In genomic region chr3:127755305-127755681, GRCh38 we compare ENCODE assay signal across 15 cellular contexts.
DNase-seq lines count a peak whose midpoint lies in the region; ATAC-seq and TF ChIP-seq lines count a peak whose summit lies in the region.
"Had no signal": no experiment of that assay in that cellular context is flagged by ENCODE, and none has a peak within 500 bp of the region (broad histone marks: within the 10 kb centered on the region; RNA-seq: fewer than 3 reads in every experiment).

No MANE protein-coding gene starts in this region.

- H2AFZ ChIP-seq in Karpas-422 (ENCODE audit: low read length): peak overlapping the region; percentile 18; the same call in 1 of the 2 replicates

- peak overlapping the region; percentile 77 to 94 (median 86) for H3K4me2 ChIP-seq in BLaER1 treated with 17β-estradiol and CSF1 and Interleukin-3, amounts not matched to agents 10 nM and 100 nM
- peak overlapping the region; percentile 48 for H3K4me2 ChIP-seq in Karpas-422 (ENCODE audit: low read depth, low read length, poor library complexity, severe bottlenecking)

- peaks cover 0 to 10% (median 0%) of the 10 kb centered on the region in 11 experiments; a peak in 4 of 22 replicates for H3K27me3 ChIP-seq in BLaER1 treated with 17β-estradiol and CSF1 and Interleukin-3, amounts not matched to agents 10 nM and 100 nM
- H3K27me3 ChIP-seq in Karpas-422 (ENCODE audit: low read length): no peaks in the 10 kb centered on the region
- H3K27me3 ChIP-seq: foreskin keratinocyte had no signal

- H3K27me3 Mint-ChIP-seq in naive B cell: no peaks in the 10 kb centered on the region
- peaks cover 10% of the 10 kb centered on the region for H3K27me3 Mint-ChIP-seq in nephron progenitor cell (ENCODE audit: low read depth, poor library complexity)
- H3K27me3 Mint-ChIP-seq: type B pancreatic cell had no signal

- DNase-seq in Karpas-422: no peak
- DNase-seq in naive B cell: no peak
- DNase-seq in NCI-H526 (lab: John Stamatoyannopoulos, UW): no peak
- no peak for DNase-seq in erythroblast (lab: John Stamatoyannopoulos, UW)
- no peak for DNase-seq in cerebellar cortex (ENCODE audit: low spot score)
- DNase-seq in nephron progenitor cell: no peak
- DNase-seq: ACHN; CD4-positive, alpha-beta T cell; foreskin keratinocyte; NCI-H146 had no signal

- H3K36me3 Mint-ChIP-seq in naive B cell: no peaks in the 10 kb centered on the region
- H3K36me3 Mint-ChIP-seq in nephron progenitor cell (ENCODE audit: low read depth): no peaks in the 10 kb centered on the region
- H3K36me3 Mint-ChIP-seq: mesothelial cell of epicardium, type B pancreatic cell had no signal

- no peak for TF ChIP-seq CTCF in nephron progenitor cell (IDR thresholded peaks at IDR 0.05)

- H3K9me3 ChIP-seq in BLaER1 treated with 17β-estradiol and CSF1 and Interleukin-3, amounts not matched to agents 10 nM and 100 nM (replicated peaks in 1 of 11): no peaks in the 10 kb centered on the region
- no peaks in the 10 kb centered on the region for H3K9me3 ChIP-seq in Karpas-422 (ENCODE audit: low read length)

- H3K79me2 ChIP-seq in Karpas-422 (ENCODE audit: low read length): peaks cover 23% of the 10 kb centered on the region; the same call in 1 of the 2 replicates

- peak overlapping the region; percentile 47 to 88 (median 80); a peak in 21 of 22 replicates for H3K27ac ChIP-seq in BLaER1 treated with 17β-estradiol and CSF1 and Interleukin-3, amounts not matched to agents 10 nM and 100 nM
- H3K27ac ChIP-seq in Karpas-422 (ENCODE audit: low read length): peak overlapping the region; percentile 74
- H3K27ac ChIP-seq: foreskin keratinocyte had no signal

- no peaks in the 10 kb centered on the region for H3K9me2 ChIP-seq in Karpas-422 (replicated peaks; ENCODE audit: insufficient read depth, low read length)

- H3K9me3 Mint-ChIP-seq in naive B cell (no peaks in the 10 kb centered on the region), nephron progenitor cell (no peaks in the 10 kb centered on the region)
- H3K9me3 Mint-ChIP-seq: CD4-positive, alpha-beta T cell; mesothelial cell of epicardium; neural crest cell; type B pancreatic cell had no signal

- H3K4me1 Mint-ChIP-seq in naive B cell: peaks cover 21 to 34% (median 31%) of the 10 kb centered on the region in 3 donors
- peaks cover 44% of the 10 kb centered on the region for H3K4me1 Mint-ChIP-seq in nephron progenitor cell
- H3K4me1 Mint-ChIP-seq: mesothelial cell of epicardium had no signal

- H3K9ac ChIP-seq in BLaER1 treated with 17β-estradiol and CSF1 and Interleukin-3, amounts not matched to agents 10 nM and 100 nM: peak overlapping the region in 10 of 11 experiments; percentile 14 to 72 (median 64); a peak in 16 of 22 replicates
- H3K9ac ChIP-seq in Karpas-422 (ENCODE audit: low read length): peak overlapping the region; percentile 42; the same call in 1 of the 2 replicates

- H4K20me1 ChIP-seq in BLaER1 treated with 17β-estradiol and CSF1 and Interleukin-3, amounts not matched to agents 10 nM and 100 nM: no peaks in the 10 kb centered on the region
- no peaks in the 10 kb centered on the region for H4K20me1 ChIP-seq in Karpas-422 (ENCODE audit: insufficient read depth, low read depth, low read length)

- H3K4me3 ChIP-seq in BLaER1 treated with 17β-estradiol and CSF1 and Interleukin-3, amounts not matched to agents 10 nM and 100 nM: no peak overlapping the region
- no peak overlapping the region for H3K4me3 ChIP-seq in Karpas-422 (ENCODE audit: low read length)

- TF ChIP-seq POLR2A in GM18505 (IDR thresholded peaks at IDR 0.05; ENCODE audit: borderline replicate concordance, extremely low read depth, insufficient read depth, insufficient read length): peak; percentile 33
- no peak for TF ChIP-seq POLR2A in erythroblast (IDR thresholded peaks at IDR 0.05; ENCODE audit: low read length)

- H3K4me3 Mint-ChIP-seq in naive B cell: peak overlapping the region in 6 of 8 donors; percentile 35 to 86 (median 66)
- H3K4me3 Mint-ChIP-seq in nephron progenitor cell: no peak overlapping the region
- H3K4me3 Mint-ChIP-seq: mesothelial cell of epicardium, neural crest cell, type B pancreatic cell had no signal

- H3K4me1 ChIP-seq in BLaER1 treated with 17β-estradiol and CSF1 and Interleukin-3, amounts not matched to agents 10 nM and 100 nM: peaks cover 61 to 71% (median 66%) of the 10 kb centered on the region in 10 experiments
- H3K4me1 ChIP-seq in Karpas-422 (ENCODE audit: low read length): peaks cover 75% of the 10 kb centered on the region

- no peaks in the 10 kb centered on the region for H3K36me3 ChIP-seq in BLaER1 treated with 17β-estradiol and CSF1 and Interleukin-3, amounts not matched to agents 10 nM and 100 nM
- H3K36me3 ChIP-seq in Karpas-422 (ENCODE audit: insufficient read depth, low read length): no peaks in the 10 kb centered on the region

- ATAC-seq in GM18505 (IDR thresholded peaks at IDR 0.05; ENCODE audit: unreplicated experiment) (no peak), naive B cell (ENCODE audit: low read depth in 2 of 2) (no peak)
- ATAC-seq: foreskin keratinocyte had no signal

- H3K27ac Mint-ChIP-seq in naive B cell: peak overlapping the region in 5 of 6 donors; percentile 33 to 90 (median 75)
- no peak overlapping the region for H3K27ac Mint-ChIP-seq in nephron progenitor cell
- H3K27ac Mint-ChIP-seq: CD4-positive, alpha-beta T cell; mesothelial cell of epicardium; type B pancreatic cell had no signal
